In the genomic region with DNA sequence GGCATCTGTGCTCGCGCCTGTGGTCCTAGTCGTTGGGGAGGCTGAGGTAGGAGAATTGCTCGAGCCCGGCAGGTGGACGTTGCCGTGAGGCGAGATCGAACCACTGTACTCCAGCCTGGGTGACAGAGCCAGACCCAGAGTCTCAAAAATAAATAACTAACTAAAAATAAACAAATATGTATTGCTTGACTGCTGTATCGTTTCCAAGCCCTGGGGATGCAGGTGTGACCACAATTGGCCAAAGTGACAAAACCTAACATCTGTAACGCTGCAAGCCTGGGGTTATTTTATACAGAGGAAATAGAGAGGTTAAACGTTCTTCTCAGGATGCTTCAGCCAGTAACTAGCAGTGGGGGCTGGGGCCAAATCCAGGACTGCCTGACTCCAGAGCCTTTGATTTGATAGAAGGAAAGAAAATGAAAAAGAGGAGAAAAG, we compare ENCODE assay signal across 1 cellular context.
TF ChIP-seq lines count a peak whose summit lies in the region.

No MANE protein-coding gene starts in this region.

TF ChIP-seq in K562, 482 proteins besides CTCF, POLR2A, EP300 and RAD21:
- TF ChIP-seq RREB1 (CRISPR knock-in tag; IDR thresholded peaks at IDR 0.05), result no peak
- TF ChIP-seq KLF1 (tag; IDR thresholded peaks at IDR 0.05), result no peak
- no peak for TF ChIP-seq ZNF445 (CRISPR knock-in tag; IDR thresholded peaks at IDR 0.05; ENCODE audit: low read depth)
- TF ChIP-seq NFXL1 (CRISPR knock-in tag; IDR thresholded peaks at IDR 0.05), result no peak
- TF ChIP-seq ZNF212 (CRISPR knock-in tag; IDR thresholded peaks at IDR 0.05), result no peak
- no peak for TF ChIP-seq ZNF512 (tag; IDR thresholded peaks at IDR 0.05)
- TF ChIP-seq NR2C2 (CRISPR knock-in tag; IDR thresholded peaks at IDR 0.05), result no peak
- TF ChIP-seq NR2C2 (tag; IDR thresholded peaks at IDR 0.05), result no peak
- no peak for TF ChIP-seq ZEB2 (IDR thresholded peaks at IDR 0.05)
- TF ChIP-seq KLF10 (CRISPR knock-in tag; IDR thresholded peaks at IDR 0.05), result no peak
- no peak for TF ChIP-seq KAT7 (CRISPR knock-in tag; IDR thresholded peaks at IDR 0.05; ENCODE audit: borderline replicate concordance)
- TF ChIP-seq MYC (IDR thresholded peaks at IDR 0.05; ENCODE audit: low read depth, low read length), result no peak
- no peak for TF ChIP-seq MYC (CRISPR knock-in tag; IDR thresholded peaks at IDR 0.05; ENCODE audit: borderline replicate concordance, low read depth)
- no peak for TF ChIP-seq IFI16 (CRISPR knock-in tag; IDR thresholded peaks at IDR 0.05)
- TF ChIP-seq GTF2F1 (IDR thresholded peaks at IDR 0.05; ENCODE audit: low read depth, low read length), result no peak
- no peak for TF ChIP-seq SETDB1 (IDR thresholded peaks at IDR 0.05; ENCODE audit: low read length)
- TF ChIP-seq, protein P1, sequence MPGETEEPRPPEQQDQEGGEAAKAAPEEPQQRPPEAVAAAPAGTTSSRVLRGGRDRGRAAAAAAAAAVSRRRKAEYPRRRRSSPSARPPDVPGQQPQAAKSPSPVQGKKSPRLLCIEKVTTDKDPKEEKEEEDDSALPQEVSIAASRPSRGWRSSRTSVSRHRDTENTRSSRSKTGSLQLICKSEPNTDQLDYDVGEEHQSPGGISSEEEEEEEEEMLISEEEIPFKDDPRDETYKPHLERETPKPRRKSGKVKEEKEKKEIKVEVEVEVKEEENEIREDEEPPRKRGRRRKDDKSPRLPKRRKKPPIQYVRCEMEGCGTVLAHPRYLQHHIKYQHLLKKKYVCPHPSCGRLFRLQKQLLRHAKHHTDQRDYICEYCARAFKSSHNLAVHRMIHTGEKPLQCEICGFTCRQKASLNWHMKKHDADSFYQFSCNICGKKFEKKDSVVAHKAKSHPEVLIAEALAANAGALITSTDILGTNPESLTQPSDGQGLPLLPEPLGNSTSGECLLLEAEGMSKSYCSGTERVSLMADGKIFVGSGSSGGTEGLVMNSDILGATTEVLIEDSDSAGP (CRISPR knock-in tag; IDR thresholded peaks at IDR 0.05), result no peak
- TF ChIP-seq C11orf30 (IDR thresholded peaks at IDR 0.05; ENCODE audit: low read depth), result no peak
